ENCODE assay signal across 9 cellular contexts in the genomic region with DNA sequence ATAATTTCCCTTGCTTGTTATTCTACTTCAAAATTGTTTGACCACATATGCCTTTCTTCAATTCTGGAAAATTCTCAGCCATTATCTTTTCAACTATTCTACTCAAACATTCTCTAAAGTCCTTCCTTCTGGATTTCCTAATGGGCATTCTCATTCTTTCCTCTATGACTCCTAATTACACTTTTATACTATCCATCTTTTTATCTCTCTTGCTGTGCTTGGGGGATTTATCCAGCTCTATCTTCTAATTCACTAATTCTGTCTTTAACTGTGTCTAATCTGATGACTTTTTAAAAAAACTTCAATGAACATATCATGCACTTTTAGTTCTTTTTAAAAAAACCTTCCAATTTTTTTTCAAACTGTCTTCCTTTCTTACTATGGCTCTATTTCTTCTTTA.
"Had no signal": no experiment of that assay in that cellular context is flagged by ENCODE, and none has a peak within 500 bp of the region (broad histone marks: within the 10 kb centered on the region; RNA-seq: fewer than 3 reads in every experiment).

No MANE protein-coding gene starts in this region.

- H3K27ac ChIP-seq: GM23248 had no signal

- H3K4me1 ChIP-seq: HAP-1 had no signal

- ATAC-seq: GM23338, HCT116 had no signal

- DNase-seq: GM23248, GOT3, H7, H9, HCEC 1CT, HFFc6 had no signal

- H3K9me3 ChIP-seq: HAP-1 had no signal

- H3K4me2 ChIP-seq: GM23338 had no signal

- H3K9ac ChIP-seq: GM23248 had no signal

- H3K36me3 ChIP-seq: HAP-1 had no signal

- H2AFZ ChIP-seq: GM23248, GM23338 had no signal

- H3K4me3 ChIP-seq: GM23248, GM23338, HAP-1 had no signal
